11 cellular contexts compared by ENCODE assay signal in genomic region chr20:8394308-8394945, GRCh38.
DNase-seq lines count a peak whose midpoint lies in the region; ATAC-seq and TF ChIP-seq lines count a peak whose summit lies in the region.
"Had no signal": no experiment of that assay in that cellular context is flagged by ENCODE, and none has a peak within 500 bp of the region (broad histone marks: within the 10 kb centered on the region; RNA-seq: fewer than 3 reads in every experiment).

No MANE protein-coding gene starts in this region.

- no peak for TF ChIP-seq CTCF in OCI-LY7 (conservative IDR thresholded peaks at IDR 0.05; ENCODE audit: low read length)
- no peak for TF ChIP-seq CTCF in endodermal cell (conservative IDR thresholded peaks at IDR 0.05)

- H3K9me3 Mint-ChIP-seq in endodermal cell = peaks cover 4% of the 10 kb centered on the region

- intact Hi-C loops in OCI-LY7 (cut with micrococcal nuclease; ENCODE audit: unreplicated experiment) = loop anchor here (10.0 kb wide), 1 partner anchor 620 kb away; no protein-coding TSS in a partner anchor

- H3K4me3 ChIP-seq in OCI-LY7 (ENCODE audit: low read depth, low read length, poor library complexity, severe bottlenecking) (no peak overlapping the region), endodermal cell (ENCODE audit: low read length) (no peak overlapping the region)

- H3K79me2 ChIP-seq in OCI-LY7 (ENCODE audit: insufficient read depth, low read depth, low read length) = peaks cover 14% of the 10 kb centered on the region; the same call in 1 of the 2 replicates

- H3K4me3 Mint-ChIP-seq in endodermal cell = no peak overlapping the region
- H3K4me3 Mint-ChIP-seq: memory B cell had no signal

- CTCF ChIA-PET in OCI-LY7 (lab: Charles Lee; ENCODE audit: unreplicated experiment) (no interaction called here), HEK293T (lab: Yijun Ruan, JAX) (no interaction called here)

- no peaks in the 10 kb centered on the region for H3K27me3 ChIP-seq in endodermal cell (ENCODE audit: control insufficient read depth, insufficient read depth, low read length, poor library complexity, severe bottlenecking)

- H3K36me3 Mint-ChIP-seq in endodermal cell (ENCODE audit: low read depth) = no peaks in the 10 kb centered on the region
- H3K36me3 Mint-ChIP-seq: memory B cell had no signal

- peaks cover 3% of the 10 kb centered on the region for H3K4me1 Mint-ChIP-seq in endodermal cell
- H3K4me1 Mint-ChIP-seq: memory B cell had no signal

- peak overlapping the region; percentile 54; the same call in 1 of the 2 replicates for H2AFZ ChIP-seq in OCI-LY7 (ENCODE audit: low read length)

- BruUV-seq in OCI-LY7 (replicated peaks; lab: Mats Ljungman, UMichigan) = no TSS peak

- H3K4me1 ChIP-seq in OCI-LY7 (ENCODE audit: insufficient read depth, low read length, poor library complexity, severe bottlenecking) (peaks cover 87% of the 10 kb centered on the region), endodermal cell (ENCODE audit: control insufficient read depth, insufficient read depth, low read length) (no peaks in the 10 kb centered on the region)

- POLR2A ChIA-PET in OCI-LY7 (lab: Charles Lee) = interaction anchor here (1.6 kb wide), 1 partner anchor 144 kb away, joined by 3 read pairs; no protein-coding TSS in a partner anchor
- POLR2A ChIA-PET in HEK293T (lab: Yijun Ruan, JAX) = no interaction called here

- DNase-seq in OCI-LY7 (ENCODE audit: low spot score) (peak; percentile 29), renal cortical epithelial cell (ENCODE audit: low read depth) (peak; percentile 84), HEK293T (ENCODE audit: extremely low spot score) (no peak), endodermal cell (no peak), dermis blood vessel endothelial cell (no peak), superior temporal gyrus (ENCODE audit: extremely low spot score) (no peak)
- DNase-seq: aorta, SK-N-SH had no signal

- H3K27ac ChIP-seq in OCI-LY7 (ENCODE audit: low read depth, low read length, poor library complexity, severe bottlenecking) (peak overlapping the region; percentile 54), endodermal cell (ENCODE audit: low read depth, low read length) (no peak overlapping the region)

- no peak overlapping the region for H3K27ac Mint-ChIP-seq in endodermal cell
- H3K27ac Mint-ChIP-seq: memory B cell had no signal

- peak overlapping the region; percentile 41 for H3K4me2 ChIP-seq in OCI-LY7 (ENCODE audit: low read length)
- H3K4me2 ChIP-seq: SK-N-SH had no signal

- H3K36me3 ChIP-seq in OCI-LY7 (ENCODE audit: insufficient read depth, low read length) (peaks cover 27% of the 10 kb centered on the region), endodermal cell (ENCODE audit: control insufficient read depth, insufficient read depth, low read length) (no peaks in the 10 kb centered on the region)

- H3K9ac ChIP-seq in endodermal cell (ENCODE audit: extremely low read depth, low read length, poor library complexity, severe bottlenecking) = no peak overlapping the region
- H3K9ac ChIP-seq: SK-N-SH had no signal

- H3K27me3 Mint-ChIP-seq in endodermal cell (ENCODE audit: insufficient read depth) = no peaks in the 10 kb centered on the region
- H3K27me3 Mint-ChIP-seq: memory B cell had no signal

- 93 to 100% methylated on average over 1 of the region's 2 CpGs for WGBS in endodermal cell (ENCODE audit: insufficient coverage in 1 of 2, insufficient read length in 1 of 2), 2 experiments

- ATAC-seq in GM19025 (IDR thresholded peaks at IDR 0.05; ENCODE audit: low read depth, unreplicated experiment) (peak; percentile 57), HG02884 (IDR thresholded peaks at IDR 0.05; ENCODE audit: unreplicated experiment) (peak; percentile 86)

- no peaks in the 10 kb centered on the region for H4K20me1 ChIP-seq in OCI-LY7 (ENCODE audit: insufficient read depth, low read length)

- no peaks in the 10 kb centered on the region for H3K9me2 ChIP-seq in OCI-LY7 (ENCODE audit: insufficient read depth, low read length)
- H3K9me2 ChIP-seq: SK-N-SH had no signal

- peaks cover 27% of the 10 kb centered on the region; the same call in 1 of the 2 replicates for H3K9me3 ChIP-seq in OCI-LY7 (ENCODE audit: low read length)
- no peaks in the 10 kb centered on the region for H3K9me3 ChIP-seq in endodermal cell (ENCODE audit: control insufficient read depth, low read length)
- H3K9me3 ChIP-seq: SK-N-SH had no signal

TF ChIP-seq in HEK293T, 16 proteins besides CTCF, POLR2A, EP300 and RAD21:
- TF ChIP-seq ZNF384 (IDR thresholded peaks at IDR 0.05) (no peak), NFRKB (IDR thresholded peaks at IDR 0.05) (no peak), L3MBTL2 (conservative IDR thresholded peaks at IDR 0.05) (no peak), ARNT (IDR thresholded peaks at IDR 0.05) (no peak), HDGF (IDR thresholded peaks at IDR 0.05; ENCODE audit: borderline replicate concordance) (no peak), CTBP1 (IDR thresholded peaks at IDR 0.05; ENCODE audit: borderline replicate concordance) (no peak), PKNOX1 (IDR thresholded peaks at IDR 0.05) (no peak), SP1 (IDR thresholded peaks at IDR 0.05) (no peak)

Comparison
In these comparisons a context has a peak if more than half of its experiments do, and no peak if none do; other contexts are left out.
1. DNase-seq: peak in OCI-LY7 (single experiment) and renal cortical epithelial cell (single experiment); none in HEK293T (single experiment), endodermal cell (single experiment), dermis blood vessel endothelial cell (single experiment) and superior temporal gyrus (single experiment).